11 cellular contexts compared by ENCODE assay signal in the genomic region with DNA sequence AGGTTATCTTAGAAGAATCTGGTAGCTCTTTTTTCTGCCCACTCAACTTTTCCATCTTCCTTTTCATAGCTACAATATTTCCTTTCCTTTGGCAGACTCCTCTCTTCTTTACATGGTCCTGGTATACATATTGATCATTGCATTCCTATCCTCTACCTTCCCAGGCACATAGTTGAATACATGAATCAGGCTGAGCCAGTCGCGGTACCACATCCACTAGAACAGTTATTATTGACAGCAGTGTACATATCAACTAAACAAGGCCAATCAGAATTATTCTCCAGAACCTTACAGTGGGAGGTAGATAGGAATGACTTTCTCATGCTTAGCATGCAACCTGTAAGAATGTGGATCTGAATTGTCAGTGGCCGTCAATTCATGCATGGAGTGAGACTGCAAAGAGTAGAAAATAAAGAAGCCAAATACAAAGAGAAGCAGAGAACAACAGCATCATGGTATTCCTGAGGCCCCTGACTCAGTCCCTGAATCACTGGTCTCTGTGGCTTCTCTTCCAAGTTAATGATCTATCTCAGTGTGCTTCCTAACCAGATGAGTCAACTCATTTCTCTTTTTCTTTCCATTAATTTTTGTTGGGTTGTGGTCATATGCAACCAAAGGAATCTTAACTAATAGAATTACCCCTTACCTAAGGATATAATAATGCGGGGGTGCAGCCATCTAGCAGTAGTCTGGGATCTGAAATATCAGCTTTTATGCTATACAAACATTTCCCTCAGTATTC.
DNase-seq lines count a peak whose midpoint lies in the region; ATAC-seq and TF ChIP-seq lines count a peak whose summit lies in the region.
"Had no signal": no experiment of that assay in that cellular context is flagged by ENCODE, and none has a peak within 500 bp of the region (broad histone marks: within the 10 kb centered on the region; RNA-seq: fewer than 3 reads in every experiment).

No MANE protein-coding gene starts in this region.

- POLR2A ChIA-PET in PC-9 (lab: Charles Lee; ENCODE audit: unreplicated experiment), result interaction anchor here (0.6 kb wide), 1 partner anchor 65 kb away, joined by 4 read pairs; no protein-coding TSS in a partner anchor

- peak overlapping the region; percentile 79 for H3K9ac ChIP-seq in smooth muscle cell (ENCODE audit: low read depth)

- H3K4me2 ChIP-seq in PC-9, result 0 out of 2 replicates have a peak overlapping the region, but pooled peaks have one; percentile 16
- peak overlapping the region; percentile 75 for H3K4me2 ChIP-seq in smooth muscle cell

- peaks cover 3% of the 10 kb centered on the region for H3K9me3 ChIP-seq in PC-9 (ENCODE audit: insufficient read depth, low read depth)
- H3K9me3 ChIP-seq in smooth muscle cell (replicated peaks; ENCODE audit: low read depth), result no peaks in the 10 kb centered on the region
- H3K9me3 ChIP-seq: psoas muscle, testis had no signal

- H3K27me3 ChIP-seq in PC-9 (ENCODE audit: insufficient read depth, low read depth), result no peaks in the 10 kb centered on the region
- no peaks in the 10 kb centered on the region for H3K27me3 ChIP-seq in smooth muscle cell (ENCODE audit: low read depth)
- H3K27me3 ChIP-seq: testis had no signal

- intact Hi-C loops in PC-9 (cut with micrococcal nuclease; ENCODE audit: unreplicated experiment), result no loop called here

- no peaks in the 10 kb centered on the region for H3K79me2 ChIP-seq in PC-9 (ENCODE audit: low read depth)
- H3K79me2 ChIP-seq in smooth muscle cell (ENCODE audit: low read depth), result no peaks in the 10 kb centered on the region

- DNase-seq in PC-9 (peak in 1 of 2 experiments; percentile 70), epithelial cell of prostate (ENCODE audit: low read depth, low spot score) (peak; percentile 89), smooth muscle cell (lab: John Stamatoyannopoulos, UW; ENCODE audit: unreplicated experiment) (no peak), ecto neural progenitor cell (ENCODE audit: low spot score) (no peak), COR-L47 (lab: John Stamatoyannopoulos, UW) (no peak), DMS 273 treated with DMSO at 0.1 percent for 48 hours (lab: John Stamatoyannopoulos, UW) (no peak)
- DNase-seq: H9, NCI-H187 treated with DMSO at 0.1 percent for 48 hours, psoas muscle, testis had no signal

- no peaks in the 10 kb centered on the region for H3K36me3 ChIP-seq in PC-9 (ENCODE audit: low read depth)
- H3K36me3 ChIP-seq in smooth muscle cell (ENCODE audit: low read depth), result no peaks in the 10 kb centered on the region

- TF ChIP-seq CTCF in PC-9 (conservative IDR thresholded peaks at IDR 0.05), result no peak
- TF ChIP-seq CTCF in smooth muscle cell (IDR thresholded peaks at IDR 0.05; ENCODE audit: borderline replicate concordance, insufficient read depth, poor library complexity, severe bottlenecking), result no peak

- H3K4me3 ChIP-seq in PC-9, result no peak overlapping the region
- no peak overlapping the region for H3K4me3 ChIP-seq in smooth muscle cell
- H3K4me3 ChIP-seq: psoas muscle, testis had no signal

- H3K4me1 ChIP-seq in PC-9 (replicated peaks; ENCODE audit: insufficient read depth) (peaks cover 33% of the 10 kb centered on the region), smooth muscle cell (ENCODE audit: low read depth) (peaks cover 8% of the 10 kb centered on the region)
- H3K4me1 ChIP-seq: psoas muscle, testis had no signal

- H2AFZ ChIP-seq in PC-9, result no peak overlapping the region
- peak overlapping the region; percentile 2 for H2AFZ ChIP-seq in smooth muscle cell (ENCODE audit: low read depth)

- peaks cover 5% of the 10 kb centered on the region; the same call in 1 of the 2 replicates for H3F3A ChIP-seq in PC-9 (ENCODE audit: insufficient read depth, low read depth)
- H3F3A ChIP-seq in smooth muscle cell (ENCODE audit: low read depth), result peaks cover 5% of the 10 kb centered on the region

- CTCF ChIA-PET in PC-9 (lab: Charles Lee), result no interaction called here

- H3K27ac ChIP-seq in PC-9 (peak overlapping the region; percentile 57), epithelial cell of prostate (peak overlapping the region; percentile 99), smooth muscle cell (ENCODE audit: low read depth) (peak overlapping the region; percentile 97)
- H3K27ac ChIP-seq: psoas muscle, testis had no signal

- no peaks in the 10 kb centered on the region for H3K9me2 ChIP-seq in PC-9 (ENCODE audit: insufficient read depth)

- peak; percentile 48 for ATAC-seq in GM21423 (IDR thresholded peaks at IDR 0.05; ENCODE audit: unreplicated experiment)
- ATAC-seq: psoas muscle had no signal

- H4K20me1 ChIP-seq in PC-9 (ENCODE audit: insufficient read depth) (no peaks in the 10 kb centered on the region), smooth muscle cell (ENCODE audit: low read depth) (no peaks in the 10 kb centered on the region)

- WGBS in smooth muscle cell (ENCODE audit: low lambda C conversion rate), result 69% methylated on average over 4 of the region's 4 CpGs

- TSS peak; percentile 55 for BruUV-seq in PC-9 (replicated peaks; lab: Mats Ljungman, UMichigan)
